ENCODE assay signal across 8 cellular contexts in genomic region chr17:19111801-19112458, GRCh38. TPM values are rescaled to one million over a fixed set of nuclear protein-coding genes. Genes with fewer than 3 reads are reported as not detected.
A peak's percentile ranks its signal among the peaks of the same experiment; 100 is the strongest.
DNase-seq lines count a peak whose midpoint lies in the region; ATAC-seq, FAIRE-seq and TF ChIP-seq lines count a peak whose summit lies in the region.
"Not testable (repeated sequence)": the region's sequence is repeated elsewhere in the genome, so short reads cannot be mapped to it uniquely, and the experiment has no call there.

No MANE protein-coding gene starts in this region.

- H3K9me3 ChIP-seq in H1 (ENCODE audit: insufficient read depth in 2 of 2, low read depth in 1 of 2, low read length in 1 of 2); HepG2 (ENCODE audit: low read length); sigmoid colon; upper lobe of left lung: not testable (repeated sequence)

- not testable (repeated sequence) for H2BK20ac ChIP-seq in H1 (ENCODE audit: low read length)

- H2BK15ac ChIP-seq in H1 (ENCODE audit: low read length): not testable (repeated sequence)

- H3K4me2 ChIP-seq in H1 (ENCODE audit: insufficient read depth in 1 of 2, low read depth in 2 of 2, low read length in 2 of 2): peak overlapping the region; percentile 44 to 61; a peak in 3 of 4 replicates
- H3K4me2 ChIP-seq in HepG2 (ENCODE audit: low read depth, low read length): not testable (repeated sequence)

- not testable (repeated sequence) for H3K9me3 Mint-ChIP-seq in activated T-cell treated with anti-CD3 and anti-CD28 coated beads, Interleukin-2, amount 50 U/mL, for 4 hours

- H3K23ac ChIP-seq in H1 (ENCODE audit: insufficient read length): not testable (repeated sequence)

- not testable (repeated sequence) for H2BK120ac ChIP-seq in H1 (replicated peaks; ENCODE audit: low read depth, low read length)

- ATAC-seq in HG03064 (IDR thresholded peaks at IDR 0.05; ENCODE audit: low read depth, unreplicated experiment): peak; percentile 21
- ATAC-seq in activated T-cell treated with anti-CD3 and anti-CD28 coated beads, Interleukin-2, amount 50 U/mL, for 4 hours: peak; percentile 68 to 80
- peak; percentile 37 for ATAC-seq in HepG2
- peak in 1 of 2 donors; percentile 72 for ATAC-seq in upper lobe of left lung (ENCODE audit: low FRiP score in 2 of 2)

- not testable (repeated sequence) for H3K23me2 ChIP-seq in H1 (ENCODE audit: low read depth, low read length)

- WGBS in H1 (ENCODE audit: extremely low coverage in 1 of 2, insufficient coverage in 1 of 2, insufficient read length in 1 of 2, insufficient replicate concordance in 2 of 2, low coverage in 1 of 2, low lambda C conversion rate in 2 of 2, missing lambda C conversion rate in 1 of 2), 2 experiments: 2% methylated on average over 35 of the region's 47 CpGs; no CpG with 5 or more reads in 1 of the 2 experiments
- WGBS in HepG2 (ENCODE audit: low lambda C conversion rate): no CpG with 5 or more reads among the region's 47 CpGs
- 0 to 1% methylated on average over 31 to 34 of the region's 47 CpGs for WGBS in sigmoid colon, 2 donors
- 0% methylated on average over 14 of the region's 47 CpGs; no CpG with 5 or more reads in 1 of the 2 donors for WGBS in upper lobe of left lung, 2 donors

- not testable (repeated sequence) for H3K4ac ChIP-seq in H1 (replicated peaks; ENCODE audit: insufficient read length, low read depth, low read length)

- POLR2A ChIA-PET in H1 (lab: Charles Lee; ENCODE audit: partially characterized antibody); HepG2 (lab: Yijun Ruan, JAX): not testable (repeated sequence)

- in situ Hi-C loops in HepG2 (cut with HindIII; ENCODE audit: extremely low pct_ligation_motif_present, low pct_unique_long_range_greater_than_20kb): not testable (repeated sequence)

- not testable (repeated sequence) for H3K36me3 Mint-ChIP-seq in activated T-cell treated with anti-CD3 and anti-CD28 coated beads, Interleukin-2, amount 50 U/mL, for 4 hours (ENCODE audit: insufficient read depth)

- not testable (repeated sequence) for TF ChIP-seq RAD21 in H1 (IDR thresholded peaks at IDR 0.05 in 1 of 2, conservative IDR thresholded peaks at IDR 0.05 in 1 of 2; ENCODE audit: low read depth in 2 of 2, low read length in 2 of 2); HepG2 (CRISPR knock-in tag; IDR thresholded peaks at IDR 0.05)

- TF ChIP-seq CTCF in H1 (IDR thresholded peaks at IDR 0.05; ENCODE audit: control extremely low read depth in 1 of 3, insufficient read depth in 1 of 3, low read depth in 1 of 3, low read length in 3 of 3); HepG2 (CRISPR knock-in tag; IDR thresholded peaks at IDR 0.05); sigmoid colon (IDR thresholded peaks at IDR 0.05); upper lobe of left lung (IDR thresholded peaks at IDR 0.05): not testable (repeated sequence)

- H3K27me3 ChIP-seq in H1 (replicated peaks in 1 of 4; ENCODE audit: control insufficient read depth in 3 of 4, extremely low read depth in 1 of 4, insufficient read depth in 3 of 4, low read length in 3 of 4); HepG2 (ENCODE audit: control insufficient read depth in 1 of 2, insufficient read depth in 2 of 2, low read length in 2 of 2); sigmoid colon; upper lobe of left lung: not testable (repeated sequence)

- H4K8ac ChIP-seq in H1 (ENCODE audit: extremely low read depth, insufficient read depth, low read length): peak overlapping the region; percentile 79; the same call in 1 of the 2 replicates

- peak; percentile 48 for TF ChIP-seq POLR2A in GM15510 (IDR thresholded peaks at IDR 0.05; ENCODE audit: borderline replicate concordance, extremely low read depth, insufficient read length)
- peak; percentile 39 to 59; a peak in 2 of 3 replicates for TF ChIP-seq POLR2A in H1 (IDR thresholded peaks at IDR 0.05; ENCODE audit: control extremely low read depth in 1 of 2, low read depth in 2 of 2, low read length in 2 of 2)
- not testable (repeated sequence) for TF ChIP-seq POLR2A in HepG2 (IDR thresholded peaks at IDR 0.05; ENCODE audit: insufficient read depth in 1 of 2, low read depth in 2 of 2, low read length in 2 of 2)
- peak; percentile 92 to 99 for TF ChIP-seq POLR2A in sigmoid colon (IDR thresholded peaks at IDR 0.05)
- peak in 3 of 4 donors; percentile 73 to 94 (median 73) for TF ChIP-seq POLR2A in upper lobe of left lung (IDR thresholded peaks at IDR 0.05)

- H3K36me3 ChIP-seq in H1 (ENCODE audit: control insufficient read depth in 2 of 4, insufficient read depth in 4 of 4, low read length in 3 of 4); HepG2 (replicated peaks in 1 of 2; ENCODE audit: control insufficient read depth in 1 of 2, insufficient read depth in 2 of 2, low read length in 2 of 2); sigmoid colon; upper lobe of left lung: not testable (repeated sequence)

- TSS peak; percentile 98 for BruUV-seq in HepG2 (replicated peaks; lab: Mats Ljungman, UMichigan)

- peak overlapping the region in 2 of 4 experiments; percentile 47 to 79; a peak in 3 of 7 replicates for H3K9ac ChIP-seq in H1 (replicated peaks in 1 of 4; ENCODE audit: extremely low read depth in 1 of 4, low read depth in 3 of 4, low read length in 3 of 4)
- not testable (repeated sequence) for H3K9ac ChIP-seq in HepG2 (ENCODE audit: insufficient read depth, low read depth, low read length)

- FAIRE-seq in H1 (lab: Jason Lieb, UNC); HepG2 (lab: Jason Lieb, UNC): not testable (repeated sequence)

- H3K4me1 Mint-ChIP-seq in activated T-cell treated with anti-CD3 and anti-CD28 coated beads, Interleukin-2, amount 50 U/mL, for 4 hours (ENCODE audit: low read depth): not testable (repeated sequence)

- not testable (repeated sequence) for H3K27me3 Mint-ChIP-seq in activated T-cell treated with anti-CD3 and anti-CD28 coated beads, Interleukin-2, amount 50 U/mL, for 4 hours (ENCODE audit: low read depth)

- not testable (repeated sequence) for H2AFZ ChIP-seq in H1 (ENCODE audit: low read length); HepG2 (ENCODE audit: low read length)

- TF ChIP-seq EP300 in H1 (IDR thresholded peaks at IDR 0.05; ENCODE audit: borderline replicate concordance in 1 of 2, low read depth in 2 of 2, low read length in 2 of 2); HepG2 (IDR thresholded peaks at IDR 0.05; ENCODE audit: low read depth in 2 of 2, low read length in 2 of 2); HepG2 (CRISPR knock-in tag; IDR thresholded peaks at IDR 0.05; ENCODE audit: borderline replicate concordance); sigmoid colon (IDR thresholded peaks at IDR 0.05); upper lobe of left lung (IDR thresholded peaks at IDR 0.05): not testable (repeated sequence)

- not testable (repeated sequence) for H3K56ac ChIP-seq in H1 (replicated peaks; ENCODE audit: insufficient read length, low read depth, low read length)

- H4K91ac ChIP-seq in H1 (replicated peaks; ENCODE audit: insufficient read length, low read length): not testable (repeated sequence)

- H3K14ac ChIP-seq in H1 (ENCODE audit: insufficient read length): not testable (repeated sequence)

- not testable (repeated sequence) for H4K20me1 ChIP-seq in H1 (replicated peaks in 1 of 2; ENCODE audit: control insufficient read depth in 1 of 2, insufficient read depth in 2 of 2, low read length in 2 of 2); HepG2 (ENCODE audit: insufficient read depth, low read length)

- not testable (repeated sequence) for H4K5ac ChIP-seq in H1 (ENCODE audit: insufficient read length, low read depth, low read length)

- H3K27ac ChIP-seq in H1 (ENCODE audit: low read depth, low read length) (peak overlapping the region; percentile 58; the same call in 1 of the 2 replicates), sigmoid colon (peak overlapping the region in 3 of 4 donors; percentile 81 to 91 (median 83)), upper lobe of left lung (peak overlapping the region in 3 of 4 donors; percentile 75 to 86 (median 84))
- not testable (repeated sequence) for H3K27ac ChIP-seq in HepG2 (ENCODE audit: extremely low read length, insufficient read depth, low read length)

- not testable (repeated sequence) for H3K4me1 ChIP-seq in H1 (replicated peaks in 1 of 4; ENCODE audit: control insufficient read depth in 3 of 4, insufficient read depth in 4 of 4, low read length in 3 of 4); HepG2 (ENCODE audit: insufficient read depth, low read length); sigmoid colon; upper lobe of left lung

- CTCF ChIA-PET in H1 (lab: Charles Lee; ENCODE audit: partially characterized antibody); HepG2 (lab: Yijun Ruan, JAX; ENCODE audit: low intra/inter-chr PET ratio, low total read pairs): not testable (repeated sequence)

- intact Hi-C loops in HepG2 (cut with micrococcal nuclease; ENCODE audit: unreplicated experiment); sigmoid colon (cut with DNase I): not testable (repeated sequence)

- not testable (repeated sequence) for H3K18ac ChIP-seq in H1 (ENCODE audit: extremely low read depth, low read length)

- not testable (repeated sequence) for H2BK12ac ChIP-seq in H1 (ENCODE audit: low read depth, low read length)

- H2BK5ac ChIP-seq in H1 (ENCODE audit: low read depth, low read length): not testable (repeated sequence)

- H3K4me3 Mint-ChIP-seq in activated T-cell treated with anti-CD3 and anti-CD28 coated beads, Interleukin-2, amount 50 U/mL, for 4 hours: peak overlapping the region; percentile 67

- DNase-seq in RPMI8226 (peak; percentile 44), H1 (ENCODE audit: low read depth in 1 of 2, low spot score in 2 of 2) (peak; percentile 94 to 96), sigmoid colon (peak; percentile 93), upper lobe of left lung (peak in 1 of 2 donors; percentile 87)
- DNase-seq in activated T-cell treated with anti-CD3 and anti-CD28 coated beads, Interleukin-2, amount 50 U/mL, for 4 hours; HepG2 (ENCODE audit: low spot score): not testable (repeated sequence)

- not testable (repeated sequence) for H3K79me1 ChIP-seq in H1 (ENCODE audit: low read depth, low read length)

- not testable (repeated sequence) for H2AK5ac ChIP-seq in H1 (ENCODE audit: low read depth, low read length)

- H3K79me2 ChIP-seq in H1 (ENCODE audit: control insufficient read depth in 1 of 2, insufficient read depth in 2 of 2, low read length in 2 of 2); HepG2 (ENCODE audit: insufficient read depth, low read length): not testable (repeated sequence)

- H3K4me3 ChIP-seq in H1 (ENCODE audit: extremely low read depth in 1 of 4, insufficient read depth in 2 of 4, low read depth in 3 of 4, low read length in 4 of 4) (peak overlapping the region in 1 of 4 experiments; percentile 46; a peak in 2 of 8 replicates), sigmoid colon (peak overlapping the region in 2 of 4 donors; percentile 45 to 60), upper lobe of left lung (peak overlapping the region in 2 of 4 donors; percentile 50 to 59)
- not testable (repeated sequence) for H3K4me3 ChIP-seq in HepG2 (replicated peaks in 1 of 3; ENCODE audit: insufficient read depth in 1 of 3, low read depth in 2 of 3, low read length in 3 of 3)

RNA-seq across cellular contexts. Expression of gene GRAPL, which starts 15.5 kb away (rescaled TPM):
- total RNA-seq in activated T-cell treated with anti-CD3 and anti-CD28 coated beads, Interleukin-2, amount 50 U/mL, for 4 hours: 1 to 10 TPM; 1.4 to 2.5 (median 2.0) TPM
- not detected in 2 replicates for total RNA-seq in H1 (2021; fragmentation: NEBNext Ultra II Directional; extraction: Animal tissue kit (Norgen Biotek cat#: 25700))
- polyA plus RNA-seq in H1 (2011; rRNA removed): 0.15 and 0.24 TPM in 2 replicates
- polyA plus RNA-seq in H1 (2011; cell fraction: cytosol; rRNA removed): 0.37 TPM
- 0.43 TPM for polyA plus RNA-seq in H1 (2011; cell fraction: nucleus; rRNA removed)
- polyA plus RNA-seq in H1 (2012, experiment 1 of 2): 0.43 to 0.56 TPM (median 0.52 TPM) in 3 of 4 replicates, not detected in the other
- not detected for polyA plus RNA-seq in H1 (2012, experiment 2 of 2)
- polyA plus RNA-seq in H1 (2013, experiment 1 of 2): 0.22 TPM
- polyA plus RNA-seq in H1 (2013, experiment 2 of 2): 0.06 TPM
- 0.63 and 1.6 TPM in 2 replicates for polyA minus RNA-seq in H1 (2011; rRNA and poly(A)+ RNA removed)
- not detected for polyA minus RNA-seq in H1 (2011; cell fraction: cytosol; rRNA and poly(A)+ RNA removed)
- 1.2 TPM for polyA minus RNA-seq in H1 (2011; cell fraction: nucleus; rRNA and poly(A)+ RNA removed)
- total RNA-seq in HepG2 (2016; rRNA removed; fragmentation: Illumina TruSeq; extraction: Trizol): not detected in 2 replicates
- not detected in 2 replicates for total RNA-seq in HepG2 (2016; cell fraction: cytosol; rRNA removed; fragmentation: Illumina TruSeq; extraction: Trizol; ENCODE audit: low read depth)
- not detected in 2 replicates for total RNA-seq in HepG2 (2016; cell fraction: insoluble cytoplasmic fraction; rRNA removed; fragmentation: Illumina TruSeq; extraction: Trizol)
- total RNA-seq in HepG2 (2016; cell fraction: membrane; rRNA removed; fragmentation: Illumina TruSeq; extraction: Trizol): not detected in 2 replicates
- not detected in 2 replicates for total RNA-seq in HepG2 (2016; cell fraction: nucleus; rRNA removed; fragmentation: Illumina TruSeq; extraction: Trizol)
- polyA plus RNA-seq in HepG2 (2011; rRNA removed): 0.62 and 0.65 TPM in 2 replicates
- 0.13 and 0.36 TPM in 2 replicates for polyA plus RNA-seq in HepG2 (2011; cell fraction: cytosol; rRNA removed)
- 1.1 and 1.5 TPM in 2 replicates for polyA plus RNA-seq in HepG2 (2011; cell fraction: nucleus; rRNA removed)
- polyA plus RNA-seq in HepG2 (2012): 0.43 TPM in 1 of 2 replicates, not detected in the other
- not detected in 2 replicates for polyA plus RNA-seq in HepG2 (2016; cell fraction: cytosol; fragmentation: Illumina TruSeq; extraction: Trizol; ENCODE audit: low read depth)
- not detected in 2 replicates for polyA plus RNA-seq in HepG2 (2016; cell fraction: insoluble cytoplasmic fraction; fragmentation: Illumina TruSeq; extraction: Trizol; ENCODE audit: low read depth)
- not detected in 2 replicates for polyA plus RNA-seq in HepG2 (2016; cell fraction: membrane; fragmentation: Illumina TruSeq; extraction: Trizol; ENCODE audit: low read depth)
- not detected in 2 replicates for polyA plus RNA-seq in HepG2 (2016; cell fraction: nucleus; fragmentation: Illumina TruSeq; extraction: Trizol; ENCODE audit: insufficient read depth, low read depth)
- polyA minus RNA-seq in HepG2 (2011; rRNA and poly(A)+ RNA removed; ENCODE audit: low replicate concordance): 0.44 and 1.0 TPM in 2 replicates
- not detected in 2 replicates for polyA minus RNA-seq in HepG2 (2011; cell fraction: cytosol; rRNA and poly(A)+ RNA removed)
- 3.5 and 4.8 TPM in 2 replicates for polyA minus RNA-seq in HepG2 (2011; cell fraction: nucleus; rRNA and poly(A)+ RNA removed)
- 1 to 10 TPM in 2 of 4 donors, under 1 TPM in 1, not detected in 1; 0.54 to 3.9 (median 2.5) TPM for total RNA-seq in sigmoid colon
- 10 to 100 TPM in 1 of 3 donors, 1 to 10 TPM in 1, not detected in 1; 2.4 to 14.8 TPM for polyA plus RNA-seq in sigmoid colon
- 10 to 100 TPM in 1 of 6 donors, 1 to 10 TPM in 5; 2.3 to 17.2 (median 5.0) TPM for total RNA-seq in upper lobe of left lung
